ENCODE assay signal across 27 cellular contexts in genomic region chr7:36070230-36070629, GRCh38.
"Had no signal": no experiment of that assay in that cellular context is flagged by ENCODE, and none has a peak within 500 bp of the region (broad histone marks: within the 10 kb centered on the region; RNA-seq: fewer than 3 reads in every experiment).

No MANE protein-coding gene starts in this region.

- H3K9me3 Mint-ChIP-seq: activated B cell treated with CpG ODN at 0.5 μM for 24 hours; activated CD4-positive, alpha-beta T cell treated with anti-CD3 and anti-CD28 coated beads, Interleukin-2, amount 10 ng/mL, durations not matched to agents 24 days and 14 days; activated T-helper 17 cell treated with anti-CD3 and anti-CD28 coated beads, Interleukin-2, amount 50 U/mL, for 72 hours had no signal

- H3K4me2 ChIP-seq: KMS-11 had no signal

- H3K36me3 Mint-ChIP-seq: activated naive CD8-positive, alpha-beta T cell had no signal

- H3K9ac ChIP-seq: KMS-11 had no signal

- H3K4me3 Mint-ChIP-seq: activated B cell treated with CpG ODN at 0.5 μM for 24 hours; activated CD4-positive, alpha-beta T cell treated with anti-CD3 and anti-CD28 coated beads, Interleukin-2, amount 10 ng/mL, durations not matched to agents 24 days and 14 days; activated naive CD4-positive, alpha-beta T cell treated with anti-CD3 and anti-CD28 coated beads for 36 hours; activated naive CD8-positive, alpha-beta T cell; activated T-helper 17 cell treated with anti-CD3 and anti-CD28 coated beads, Interleukin-2, amount 50 U/mL, for 72 hours; T-helper 17 cell had no signal

- H3K27me3 ChIP-seq: brain microvascular endothelial cell, cardiac muscle cell, SJSA1 had no signal

- H3K4me1 Mint-ChIP-seq: activated B cell treated with CpG ODN at 0.5 μM for 24 hours; activated CD4-positive, alpha-beta T cell treated with anti-CD3 and anti-CD28 coated beads, Interleukin-2, amount 10 ng/mL, durations not matched to agents 24 days and 14 days; activated T-helper 17 cell treated with anti-CD3 and anti-CD28 coated beads, Interleukin-2, amount 50 U/mL, for 72 hours; T-helper 17 cell had no signal

- H3K36me3 ChIP-seq: brain microvascular endothelial cell, cardiac muscle cell, SJSA1 had no signal

- H3K27ac Mint-ChIP-seq: activated B cell treated with CpG ODN at 0.5 μM for 24 hours; activated CD4-positive, alpha-beta T cell treated with anti-CD3 and anti-CD28 coated beads, Interleukin-2, amount 10 ng/mL, durations not matched to agents 24 days and 14 days; activated naive CD4-positive, alpha-beta T cell treated with anti-CD3 and anti-CD28 coated beads for 36 hours; activated naive CD8-positive, alpha-beta T cell; activated T-helper 17 cell treated with anti-CD3 and anti-CD28 coated beads, Interleukin-2, amount 50 U/mL, for 72 hours; T-helper 17 cell had no signal

- DNase-seq: activated B cell treated with CpG ODN at 0.5 μM for 24 hours; activated CD4-positive, alpha-beta T cell treated with anti-CD3 and anti-CD28 coated beads for 1 hour; activated CD4-positive, alpha-beta T cell treated with anti-CD3 and anti-CD28 coated beads, Interleukin-2, amount 10 ng/mL, durations not matched to agents 24 days and 14 days; activated CD4-positive, alpha-beta T cell treated with anti-CD3 and anti-CD28 coated beads, Interleukin-2, amount 50 U/mL, for 48 hours; activated gamma-delta T cell; activated naive CD4-positive, alpha-beta T cell treated with anti-CD3 and anti-CD28 coated beads for 36 hours; activated T-cell treated with anti-CD3 and anti-CD28 coated beads, Interleukin-2, amount 50 U/mL, for 48 hours; amygdala; brain microvascular endothelial cell; cerebellar nuclear complex; NCI-H1092; NCI-H1417; NCI-H2029; NCI-H446; NCI-H526; NCI-H774; NK-92 treated with Interleukin-12 subunit alpha and Interleukin-12 subunit beta, amount 100 ng/mL, for 24 hours; OCI-M1; SHP77; T-helper 17 cell; T-helper 9 cell had no signal

- H3K9me3 ChIP-seq: SJSA1 had no signal

- H3K4me3 ChIP-seq: cardiac muscle cell, SJSA1 had no signal

- H3K27ac ChIP-seq: brain microvascular endothelial cell, cardiac muscle cell, KMS-11, SJSA1 had no signal

- ATAC-seq: activated T-helper 17 cell treated with anti-CD3 and anti-CD28 coated beads, Interleukin-2, amount 50 U/mL, for 72 hours; Panc1; T-helper 17 cell had no signal

- H3K4me1 ChIP-seq: SJSA1 had no signal
